Comparison of ENCODE assay signal across 14 cellular contexts in the genomic region with DNA sequence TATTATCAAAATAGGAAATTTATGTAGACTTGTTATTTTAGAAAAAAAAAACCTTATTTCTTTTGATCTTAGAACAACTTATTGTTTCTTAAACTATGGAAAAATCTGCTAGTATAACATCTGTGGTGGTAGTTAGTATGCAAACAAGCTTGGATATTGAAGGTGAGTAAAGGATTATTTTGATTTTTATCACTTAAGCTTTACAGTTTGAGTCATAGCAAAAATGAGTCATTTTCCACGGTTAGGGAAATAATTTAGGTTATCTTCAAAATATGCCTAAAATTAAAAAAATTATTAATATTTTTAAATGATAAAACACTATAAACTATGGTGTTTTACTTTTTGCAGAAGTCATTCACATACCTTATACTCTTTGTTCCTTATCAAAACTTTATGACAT.
"Had no signal": no experiment of that assay in that cellular context is flagged by ENCODE, and none has a peak within 500 bp of the region (broad histone marks: within the 10 kb centered on the region; RNA-seq: fewer than 3 reads in every experiment).

No MANE protein-coding gene starts in this region.

- H3K9me3 ChIP-seq: left ventricle myocardium inferior, prostate gland, right lobe of liver, upper lobe of right lung had no signal

- H3K27ac ChIP-seq: left ventricle myocardium inferior, right lobe of liver, upper lobe of right lung had no signal

- ATAC-seq: right lobe of liver had no signal

- FAIRE-seq: keratinocyte had no signal

- H3K36me3 ChIP-seq: prostate gland, upper lobe of right lung had no signal

- DNase-seq: activated CD4-positive, alpha-beta memory T cell treated with anti-CD3 and anti-CD28 coated beads, Interleukin-2, amount 10 ng/mL, durations not matched to agents 7 days and 5 days; activated CD4-positive, CD25-positive, alpha-beta regulatory T cell treated with anti-CD3 and anti-CD28 coated beads, Interleukin-2, amount 50 U/mL, for 72 hours; activated CD8-positive, alpha-beta memory T cell treated with anti-CD3 and anti-CD28 coated beads, Interleukin-2, amount 50 U/mL, for 48 hours; activated naive CD4-positive, alpha-beta T cell treated with anti-CD3 and anti-CD28 coated beads, Interleukin-2, amount 10 ng/mL, durations not matched to agents 7 days and 5 days; amniotic stem cell; endodermal cell; head of caudate nucleus; left ventricle myocardium inferior; occipital lobe; right lobe of liver; stimulated activated naive CD4-positive, alpha-beta T cell; upper lobe of right lung had no signal

- H3K4me1 ChIP-seq: left ventricle myocardium inferior, prostate gland, right lobe of liver, upper lobe of right lung had no signal

- H3K4me3 ChIP-seq: left ventricle myocardium inferior, prostate gland, right lobe of liver, upper lobe of right lung had no signal

- H3K27me3 ChIP-seq: right lobe of liver, upper lobe of right lung had no signal
